ENCODE assay signal across 13 cellular contexts in genomic region chr18:13300796-13301195, GRCh38.
DNase-seq lines count a peak whose midpoint lies in the region; ATAC-seq and TF ChIP-seq lines count a peak whose summit lies in the region.
"Had no signal": no experiment of that assay in that cellular context is flagged by ENCODE, and none has a peak within 500 bp of the region (broad histone marks: within the 10 kb centered on the region; RNA-seq: fewer than 3 reads in every experiment).

No MANE protein-coding gene starts in this region.

- no peak overlapping the region for H3K4me3 Mint-ChIP-seq in activated T-helper 17 cell treated with anti-CD3 and anti-CD28 coated beads, Interleukin-2, amount 50 U/mL, for 72 hours
- H3K4me3 Mint-ChIP-seq in neural progenitor cell = no peak overlapping the region
- H3K4me3 Mint-ChIP-seq: CD4-positive, CD25-positive, alpha-beta regulatory T cell; H9; IgD-negative memory B cell had no signal

- H3K9me3 ChIP-seq in neural progenitor cell (ENCODE audit: low read depth) (no peaks in the 10 kb centered on the region), left lung (no peaks in the 10 kb centered on the region)
- H3K9me3 ChIP-seq: A549 had no signal

- no peaks in the 10 kb centered on the region for H3K36me3 Mint-ChIP-seq in activated T-helper 17 cell treated with anti-CD3 and anti-CD28 coated beads, Interleukin-2, amount 50 U/mL, for 72 hours (ENCODE audit: low read depth)
- peaks cover 2% of the 10 kb centered on the region for H3K36me3 Mint-ChIP-seq in neural progenitor cell
- H3K36me3 Mint-ChIP-seq: CD4-positive, CD25-positive, alpha-beta regulatory T cell had no signal

- H3K36me3 ChIP-seq in neural progenitor cell (no peaks in the 10 kb centered on the region), left lung (no peaks in the 10 kb centered on the region)

- TF ChIP-seq CTCF in neural progenitor cell (IDR thresholded peaks at IDR 0.05) = no peak
- TF ChIP-seq CTCF in left lung (IDR thresholded peaks at IDR 0.05) = no peak

- no peaks in the 10 kb centered on the region for H3K27me3 Mint-ChIP-seq in activated T-helper 17 cell treated with anti-CD3 and anti-CD28 coated beads, Interleukin-2, amount 50 U/mL, for 72 hours
- H3K27me3 Mint-ChIP-seq in neural progenitor cell (ENCODE audit: insufficient read depth, low read depth) = peaks cover 6% of the 10 kb centered on the region
- H3K27me3 Mint-ChIP-seq: CD4-positive, CD25-positive, alpha-beta regulatory T cell had no signal

- ATAC-seq in activated T-helper 17 cell treated with anti-CD3 and anti-CD28 coated beads, Interleukin-2, amount 50 U/mL, for 72 hours (replicated peaks) = no peak
- ATAC-seq in GM19452 (IDR thresholded peaks at IDR 0.05; ENCODE audit: unreplicated experiment) = no peak
- ATAC-seq in HG02938 (IDR thresholded peaks at IDR 0.05; ENCODE audit: unreplicated experiment) = no peak
- ATAC-seq in left lung = no peak
- ATAC-seq: A549 had no signal

- H2AFZ ChIP-seq in neural progenitor cell (replicated peaks) = no peak overlapping the region

- DNase-seq in D341Med (ENCODE audit: low spot score) (peak; percentile 52), neural progenitor cell (ENCODE audit: low spot score) (no peak), left lung (no peak)
- DNase-seq: CD4-positive, CD25-positive, alpha-beta regulatory T cell; DMS153; EL; GOT3; H9 had no signal

- H3K9ac ChIP-seq in neural progenitor cell = no peak overlapping the region

- no peak overlapping the region for H3K4me3 ChIP-seq in neural progenitor cell
- H3K4me3 ChIP-seq in left lung = no peak overlapping the region
- H3K4me3 ChIP-seq: A549 had no signal

- intact Hi-C loops in left lung (cut with DNase I) = no loop called here

- no peaks in the 10 kb centered on the region for H4K20me1 ChIP-seq in neural progenitor cell (ENCODE audit: low read depth)

- H3K27ac ChIP-seq in neural progenitor cell = no peak overlapping the region
- no peak overlapping the region for H3K27ac ChIP-seq in left lung
- H3K27ac ChIP-seq: A549 had no signal

- no peaks in the 10 kb centered on the region for H3K79me2 ChIP-seq in neural progenitor cell (ENCODE audit: low read depth)

- H3K27ac Mint-ChIP-seq in activated T-helper 17 cell treated with anti-CD3 and anti-CD28 coated beads, Interleukin-2, amount 50 U/mL, for 72 hours = peak overlapping the region; percentile 44
- peak overlapping the region; percentile 71 for H3K27ac Mint-ChIP-seq in neural progenitor cell
- H3K27ac Mint-ChIP-seq: H9, IgD-negative memory B cell had no signal

- H3F3A ChIP-seq in neural progenitor cell (ENCODE audit: low read depth) = no peaks in the 10 kb centered on the region

- no peaks in the 10 kb centered on the region for H3K4me1 Mint-ChIP-seq in activated T-helper 17 cell treated with anti-CD3 and anti-CD28 coated beads, Interleukin-2, amount 50 U/mL, for 72 hours
- H3K4me1 Mint-ChIP-seq in neural progenitor cell = peaks cover 18% of the 10 kb centered on the region

- H3K27me3 ChIP-seq in neural progenitor cell (no peaks in the 10 kb centered on the region), left lung (no peaks in the 10 kb centered on the region)

- H3K4me1 ChIP-seq in neural progenitor cell (no peaks in the 10 kb centered on the region), left lung (no peaks in the 10 kb centered on the region)
- H3K4me1 ChIP-seq: A549 had no signal

- H3K9me3 Mint-ChIP-seq in activated T-helper 17 cell treated with anti-CD3 and anti-CD28 coated beads, Interleukin-2, amount 50 U/mL, for 72 hours = no peaks in the 10 kb centered on the region
- peaks cover 8% of the 10 kb centered on the region for H3K9me3 Mint-ChIP-seq in neural progenitor cell

- H3K4me2 ChIP-seq in neural progenitor cell = no peak overlapping the region
- H3K4me2 ChIP-seq: A549 had no signal
